Comparison of ENCODE assay signal across 11 cellular contexts in the genomic region with DNA sequence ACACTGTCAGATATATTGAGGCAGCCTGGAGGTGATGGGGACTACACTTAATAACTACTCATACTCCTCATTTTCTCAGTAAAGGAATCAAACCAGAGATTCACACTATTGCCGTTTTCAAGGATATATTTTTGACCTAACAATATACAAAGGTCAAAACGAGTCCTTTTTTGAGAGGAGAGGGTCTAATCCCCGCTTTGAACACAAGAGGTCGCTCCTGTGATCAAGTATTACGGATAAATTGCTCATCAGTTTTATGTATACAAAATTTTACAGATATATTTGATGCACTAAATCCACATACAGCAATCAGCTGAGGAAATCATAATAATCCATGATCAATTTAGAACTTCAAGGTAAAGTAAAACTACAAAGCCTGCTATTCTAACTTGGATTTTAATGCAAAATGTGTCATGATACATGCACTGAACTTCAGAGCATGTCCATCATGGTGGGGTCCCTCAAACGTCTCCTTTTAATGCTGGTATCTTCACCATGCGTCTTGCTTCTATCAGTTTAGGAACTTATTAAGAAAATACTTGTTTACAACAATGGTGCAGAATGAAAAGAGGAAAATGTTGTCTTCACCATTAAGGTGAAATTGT. TPM values are rescaled to one million over a fixed set of nuclear protein-coding genes. Genes with fewer than 3 reads are reported as not detected.
A peak's percentile ranks its signal among the peaks of the same experiment; 100 is the strongest.
DNase-seq lines count a peak whose midpoint lies in the region; ATAC-seq and TF ChIP-seq lines count a peak whose summit lies in the region.
"Had no signal": no experiment of that assay in that cellular context is flagged by ENCODE, and none has a peak within 500 bp of the region (broad histone marks: within the 10 kb centered on the region; RNA-seq: fewer than 3 reads in every experiment).

No MANE protein-coding gene starts in this region.

- no peak overlapping the region for H3K4me2 ChIP-seq in DND-41 (ENCODE audit: insufficient read depth, low read length)

- H3K79me2 ChIP-seq in DND-41 (ENCODE audit: insufficient read depth, low read length) = no peaks in the 10 kb centered on the region

- no peaks in the 10 kb centered on the region for H4K20me1 ChIP-seq in DND-41 (ENCODE audit: insufficient read depth, low read length)

- H3K36me3 ChIP-seq in DND-41 (ENCODE audit: insufficient read depth, low read length) = no peaks in the 10 kb centered on the region
- H3K36me3 ChIP-seq in adrenal gland (replicated peaks in 1 of 2) = no peaks in the 10 kb centered on the region
- no peaks in the 10 kb centered on the region for H3K36me3 ChIP-seq in mucosa of stomach (ENCODE audit: control insufficient read depth, insufficient read depth, low read length)
- H3K36me3 ChIP-seq in Peyer's patch = no peaks in the 10 kb centered on the region

- DNase-seq in DND-41 (peak; percentile 29), KBM-7 (peak; percentile 65), adrenal gland (peak in 1 of 7 donors; percentile 53), Peyer's patch (no peak), activated gamma-delta T cell treated with Interleukin-2 at 50 U/mL for 16 hours (no peak)
- DNase-seq: stimulated activated CD4-positive, alpha-beta T cell treated with anti-CD3 and anti-CD28 coated beads, Interleukin-4, amount 100 ng/mL, for 24 hours had no signal

- H3K4me1 ChIP-seq in DND-41 (ENCODE audit: insufficient read depth, low read length) (no peaks in the 10 kb centered on the region), adrenal gland (replicated peaks in 1 of 2) (peaks cover 3 to 15% of the 10 kb centered on the region in 2 donors), mucosa of stomach (ENCODE audit: control insufficient read depth, insufficient read depth, low read length) (peaks cover 3% of the 10 kb centered on the region), Peyer's patch (peaks cover 0 to 24% (median 0%) of the 10 kb centered on the region in 4 donors)

- H2AFZ ChIP-seq in DND-41 (ENCODE audit: low read depth, low read length) = no peak overlapping the region

- intact Hi-C loops in adrenal gland (cut with DNase I) = no loop called here

- in situ Hi-C loops in KBM-7 (cut with MboI; ENCODE audit: low pct_unique_long_range_greater_than_20kb, low sequenced_read_pairs) = no loop called here

- H3K9ac ChIP-seq in DND-41 (ENCODE audit: low read depth, low read length) (no peak overlapping the region), mucosa of stomach (ENCODE audit: low read length) (peak overlapping the region; percentile 77)

- H3K27ac ChIP-seq in DND-41 (ENCODE audit: low read length) (no peak overlapping the region), adrenal gland (no peak overlapping the region), Peyer's patch (no peak overlapping the region)
- H3K27ac ChIP-seq: coronary artery had no signal

- no peak for ATAC-seq in DND-41 (ENCODE audit: insufficient read depth, low read depth)
- no peak for ATAC-seq in HG02798 (IDR thresholded peaks at IDR 0.05; ENCODE audit: poor library complexity, unreplicated experiment)
- no peak for ATAC-seq in HG03439 (IDR thresholded peaks at IDR 0.05; ENCODE audit: unreplicated experiment)

- no peak overlapping the region for H3K4me3 ChIP-seq in DND-41 (ENCODE audit: low read depth in 1 of 2, low read length in 2 of 2)
- H3K4me3 ChIP-seq in adrenal gland = no peak overlapping the region
- no peak overlapping the region for H3K4me3 ChIP-seq in mucosa of stomach (ENCODE audit: low read length)
- no peak overlapping the region for H3K4me3 ChIP-seq in Peyer's patch
- H3K4me3 ChIP-seq: coronary artery had no signal

- WGBS in adrenal gland, 4 donors = 1 to 4% (median 2%) methylated on average over 7 of the region's 7 CpGs

- TF ChIP-seq POLR2A in adrenal gland (IDR thresholded peaks at IDR 0.05) = no peak
- no peak for TF ChIP-seq POLR2A in Peyer's patch (IDR thresholded peaks at IDR 0.05)

- H3K9me3 ChIP-seq in DND-41 (ENCODE audit: insufficient read depth, low read length, severe bottlenecking) (no peaks in the 10 kb centered on the region), adrenal gland (replicated peaks in 1 of 3) (no peaks in the 10 kb centered on the region), mucosa of stomach (ENCODE audit: control insufficient read depth, low read length) (no peaks in the 10 kb centered on the region), Peyer's patch (no peaks in the 10 kb centered on the region)

- TF ChIP-seq CTCF in DND-41 (IDR thresholded peaks at IDR 0.05; ENCODE audit: borderline replicate concordance, extremely low read depth, low read length, poor library complexity, severe bottlenecking) (peak; percentile 80), adrenal gland (IDR thresholded peaks at IDR 0.05) (peak; percentile 21 to 51 (median 28)), Peyer's patch (IDR thresholded peaks at IDR 0.05) (peak in 3 of 6 experiments; percentile 36 to 45 (median 38))

- H3K27me3 ChIP-seq in DND-41 (ENCODE audit: insufficient read depth, low read length, poor library complexity) (peaks cover 12% of the 10 kb centered on the region), adrenal gland (peaks cover 78% of the 10 kb centered on the region), mucosa of stomach (ENCODE audit: control insufficient read depth, insufficient read depth, low read length) (peaks cover 89% of the 10 kb centered on the region), Peyer's patch (peaks cover 0 to 34% of the 10 kb centered on the region in 2 donors)

RNA-seq across cellular contexts. Expression of a gene that starts 2.5 kb away (rescaled TPM):
- total RNA-seq in adrenal gland (under 1 TPM in 4 of 8 donors, not detected in 4; 0.13 to 0.81 (median 0.49) TPM), Peyer's patch (1 to 10 TPM in 1 of 4 donors, under 1 TPM in 2, not detected in 1; 0.53 to 2.3 (median 0.76) TPM)
- polyA plus RNA-seq in adrenal gland = 1 to 10 TPM in 2 of 3 donors, under 1 TPM in 1; 0.30 to 1.9 (median 1.2) TPM
- total RNA-seq: LHCN-M2 had no signal

Comparison
In these comparisons a context has a peak if more than half of its experiments do, and no peak if none do; other contexts are left out.
1. DNase-seq: peak in DND-41 (single experiment) and KBM-7 (single experiment); none in Peyer's patch (0 of 3) and activated gamma-delta T cell treated with Interleukin-2 at 50 U/mL for 16 hours (single experiment).